ENCODE assay signal across 16 cellular contexts in the genomic region with DNA sequence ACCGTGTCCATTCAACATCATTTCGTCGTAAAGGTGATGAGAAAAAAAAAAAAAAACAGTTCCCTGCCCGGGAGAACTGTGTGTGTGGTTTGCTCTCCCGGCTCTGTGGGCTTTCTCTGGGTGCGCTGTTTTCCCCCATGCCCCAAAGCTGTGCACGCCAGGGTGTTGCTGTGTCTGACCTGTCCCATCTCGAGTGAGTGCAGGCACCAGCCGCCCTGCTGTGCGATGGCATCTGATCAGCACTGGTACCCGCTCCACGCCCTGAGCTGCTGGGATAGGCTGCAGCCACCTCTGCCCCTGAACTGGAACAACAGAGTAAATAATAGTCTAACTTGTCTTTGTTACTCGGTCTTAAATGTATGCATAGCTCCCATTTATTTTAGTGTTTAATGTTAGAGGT. TPM values are rescaled to one million over a fixed set of nuclear protein-coding genes. Genes with fewer than 3 reads are reported as not detected.
"Had no signal": no experiment of that assay in that cellular context is flagged by ENCODE, and none has a peak within 500 bp of the region (broad histone marks: within the 10 kb centered on the region; RNA-seq: fewer than 3 reads in every experiment).

No MANE protein-coding gene starts in this region.

- ATAC-seq: activated CD4-positive, CD25-positive, alpha-beta regulatory T cell treated with anti-CD3 and anti-CD28 coated beads, Interleukin-2, amount 50 U/mL, for 24 hours; activated CD8-positive, alpha-beta T cell treated with anti-CD3 and anti-CD28 coated beads for 36 hours had no signal

- DNase-seq: activated CD4-positive, alpha-beta T cell treated with anti-CD3 and anti-CD28 coated beads for 4 hours; activated CD8-positive, alpha-beta memory T cell treated with anti-CD3 and anti-CD28 coated beads, Interleukin-2, amount 50 U/mL, for 4 hours; activated CD8-positive, alpha-beta T cell treated with anti-CD3 and anti-CD28 coated beads for 36 hours; activated effector memory CD4-positive, alpha-beta T cell treated with Interleukin-2 at 50 U/mL for 16 hours; activated naive CD4-positive, alpha-beta T cell; MM.1S; NCI-H1105 treated with DMSO at 0.1 percent for 48 hours; NCI-H1436 treated with DMSO at 0.1 percent for 48 hours; NCI-H187; NCI-H2081; NCI-H510A treated with DMSO at 0.1 percent for 48 hours; NCI-H69; SHP77 treated with DMSO at 0.1 percent for 48 hours had no signal

- H3K36me3 ChIP-seq: breast epithelium had no signal

- H3K4me3 ChIP-seq: breast epithelium had no signal

- H3K9me3 ChIP-seq: breast epithelium had no signal

- H3K4me1 ChIP-seq: breast epithelium had no signal

- H3K27ac ChIP-seq: breast epithelium had no signal

- H3K27me3 ChIP-seq: breast epithelium had no signal

RNA-seq across cellular contexts. Expression of a gene that starts 47.7 kb away (rescaled TPM):
- total RNA-seq: activated T-helper 1 cell treated with anti-CD3 and anti-CD28 coated beads, Interleukin-12 subunit alpha, Interleukin-12 subunit beta, Interleukin-2, Interleukin-4 antibody, amounts not matched to agents 30 ng/mL and 10 ng/mL and 1 ng/mL, durations not matched to agents 14 hours and 24 hours and 36 hours had no signal
